26 cellular contexts compared by ENCODE assay signal in genomic region chr15:63140936-63141335, GRCh38.
"Had no signal": no experiment of that assay in that cellular context is flagged by ENCODE, and none has a peak within 500 bp of the region (broad histone marks: within the 10 kb centered on the region; RNA-seq: fewer than 3 reads in every experiment).

No MANE protein-coding gene starts in this region.

- H3K4me1 Mint-ChIP-seq: natural killer cell, neural progenitor cell had no signal

- H3K9me3 Mint-ChIP-seq: natural killer cell, nephron, neural progenitor cell had no signal

- H3K27me3 Mint-ChIP-seq: naive thymus-derived CD4-positive, alpha-beta T cell; progenitor cell of endocrine pancreas; stimulated activated memory B cell treated with anti-CD40 and anti-IgM and Interleukin-4, amounts not matched to agents 10 μg/mL and 1 μg/mL and 100 μg/mL, for 72 hours; stimulated activated naive CD8-positive, alpha-beta T cell treated with anti-CD3 and anti-CD28 coated beads, Interleukin-15, amount 100 ng/mL, for 72 hours had no signal

- DNase-seq: naive thymus-derived CD4-positive, alpha-beta T cell; natural killer cell; occipital lobe; ovary; posterior cingulate gyrus; psoas muscle; right cardiac atrium; right lobe of liver; sigmoid colon; small intestine; stimulated activated CD4-positive, alpha-beta T cell treated with anti-CD3 and anti-CD28 coated beads, Interleukin-15, amount 100 ng/mL, for 24 hours; stimulated activated CD4-positive, alpha-beta T cell treated with anti-CD3 and anti-CD28 coated beads, Interleukin-2, amount 100 ng/mL, for 24 hours; stimulated activated CD4-positive, alpha-beta T cell treated with anti-CD3 and anti-CD28 coated beads, Interleukin-2, amount 100 ng/mL, for 48 hours; stimulated activated CD4-positive, alpha-beta T cell treated with anti-CD3 and anti-CD28 coated beads, Interleukin-4, amount 100 ng/mL, for 24 hours; stimulated activated naive CD4-positive, alpha-beta T cell; stimulated activated naive CD8-positive, alpha-beta T cell treated with anti-CD3 and anti-CD28 coated beads, Interleukin-15, amount 100 ng/mL, for 72 hours; stimulated activated naive CD8-positive, alpha-beta T cell treated with anti-CD3 and anti-CD28 coated beads, Interleukin-15, Interleukin-2, amounts not matched to agents 100 U/mL and 50 U/mL, for 24 hours; substantia nigra; testis; tibial artery; transverse colon; upper lobe of left lung had no signal

- H3K27ac Mint-ChIP-seq: natural killer cell; nephron; neural progenitor cell; progenitor cell of endocrine pancreas; stimulated activated memory B cell treated with anti-CD40 and anti-IgM and Interleukin-4, amounts not matched to agents 10 μg/mL and 1 μg/mL and 100 μg/mL, for 72 hours; stimulated activated naive CD8-positive, alpha-beta T cell treated with anti-CD3 and anti-CD28 coated beads, Interleukin-15, amount 100 ng/mL, for 72 hours had no signal

- ATAC-seq: naive thymus-derived CD4-positive, alpha-beta T cell; natural killer cell; psoas muscle; right cardiac atrium; right lobe of liver; stimulated activated memory B cell treated with anti-CD40 and anti-IgM and Interleukin-4, amounts not matched to agents 10 μg/mL and 1 μg/mL and 100 μg/mL, for 72 hours; stimulated activated naive CD8-positive, alpha-beta T cell treated with anti-CD3 and anti-CD28 coated beads, Interleukin-15, amount 100 ng/mL, for 72 hours; stimulated activated naive CD8-positive, alpha-beta T cell treated with anti-CD3 and anti-CD28 coated beads, Interleukin-15, Interleukin-2, amounts not matched to agents 100 U/mL and 50 U/mL, for 24 hours had no signal

- H3K36me3 Mint-ChIP-seq: natural killer cell had no signal

- H3K4me3 Mint-ChIP-seq: naive thymus-derived CD4-positive, alpha-beta T cell; natural killer cell; nephron; neural progenitor cell; stimulated activated memory B cell treated with anti-CD40 and anti-IgM and Interleukin-4, amounts not matched to agents 10 μg/mL and 1 μg/mL and 100 μg/mL, for 72 hours; stimulated activated naive CD8-positive, alpha-beta T cell treated with anti-CD3 and anti-CD28 coated beads, Interleukin-15, amount 100 ng/mL, for 72 hours had no signal
